Comparison of ENCODE assay signal across 16 cellular contexts in the genomic region with DNA sequence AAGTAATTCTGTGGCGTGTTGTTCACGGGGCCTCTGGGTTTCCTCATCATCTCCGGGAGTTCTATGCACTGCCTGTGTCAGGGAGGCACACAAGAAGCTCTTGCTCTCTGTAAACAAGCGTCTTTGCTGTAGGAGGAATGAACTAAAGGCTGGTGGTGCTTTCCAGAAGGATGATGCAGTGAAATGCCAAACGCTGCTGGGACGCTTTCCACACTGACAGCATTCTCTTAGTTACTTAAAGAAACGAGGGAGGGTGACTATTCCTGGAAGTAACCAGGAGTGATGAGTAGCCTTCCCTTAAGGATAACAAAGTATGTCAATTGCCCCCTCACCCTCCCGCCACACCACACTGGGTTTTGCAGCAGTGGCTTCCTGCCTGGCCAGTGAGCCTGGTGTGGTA. TPM values are rescaled to one million over a fixed set of nuclear protein-coding genes. Genes with fewer than 3 reads are reported as not detected.
DNase-seq lines count a peak whose midpoint lies in the region; ATAC-seq, FAIRE-seq and TF ChIP-seq lines count a peak whose summit lies in the region.
"Had no signal": no experiment of that assay in that cellular context is flagged by ENCODE, and none has a peak within 500 bp of the region (broad histone marks: within the 10 kb centered on the region; RNA-seq: fewer than 3 reads in every experiment).

No MANE protein-coding gene starts in this region.

- no peak overlapping the region for H3K14ac ChIP-seq in H1 (ENCODE audit: insufficient read length)

- no peak overlapping the region for H3K18ac ChIP-seq in H1 (ENCODE audit: extremely low read depth, low read length)

- H2AFZ ChIP-seq in H1 (ENCODE audit: low read length), result 0 out of 2 replicates have a peak overlapping the region, but pooled peaks have one; percentile 81

- H3K79me1 ChIP-seq in H1 (ENCODE audit: low read depth, low read length), result no peaks in the 10 kb centered on the region; the same call in 1 of the 2 replicates

- H2BK12ac ChIP-seq in H1 (ENCODE audit: low read depth, low read length), result peak overlapping the region; percentile 32; the same call in 1 of the 2 replicates

- TF ChIP-seq POLR2A in H1 (IDR thresholded peaks at IDR 0.05; ENCODE audit: control extremely low read depth in 1 of 2, low read depth in 2 of 2, low read length in 2 of 2), result no peak

- no peak overlapping the region for H4K5ac ChIP-seq in H1 (ENCODE audit: insufficient read length, low read depth, low read length)

- no peaks in the 10 kb centered on the region for H3K23me2 ChIP-seq in H1 (ENCODE audit: low read depth, low read length)

- H3K4ac ChIP-seq in H1 (replicated peaks; ENCODE audit: insufficient read length, low read depth, low read length), result no peak overlapping the region

- no peaks in the 10 kb centered on the region for H3K27me3 ChIP-seq in H1 (replicated peaks in 1 of 4; ENCODE audit: control insufficient read depth in 3 of 4, extremely low read depth in 1 of 4, insufficient read depth in 3 of 4, low read length in 3 of 4)
- no peaks in the 10 kb centered on the region for H3K27me3 ChIP-seq in H7 (ENCODE audit: control insufficient read depth, insufficient read depth, low read length)

- WGBS in H1 (ENCODE audit: extremely low coverage in 1 of 2, insufficient coverage in 1 of 2, insufficient read length in 1 of 2, insufficient replicate concordance in 2 of 2, low coverage in 1 of 2, low lambda C conversion rate in 2 of 2, missing lambda C conversion rate in 1 of 2), 2 experiments, result 77% methylated on average over 8 of the region's 8 CpGs; no CpG with 5 or more reads in 1 of the 2 experiments

- H3K79me2 ChIP-seq in H1 (ENCODE audit: control insufficient read depth in 1 of 2, insufficient read depth in 2 of 2, low read length in 2 of 2), result no peaks in the 10 kb centered on the region

- POLR2A ChIA-PET in AG04449 (lab: Yijun Ruan, JAX) (interaction anchor here (1.0 kb wide), 1 partner anchor 39 kb away, joined by 3 read pairs; a partner anchor contains a TSS), H1 (lab: Charles Lee; ENCODE audit: partially characterized antibody) (interaction anchor here (1.0 to 2.0 kb wide), 7 partner anchors 12 to 117 kb away, joined by 3 to 7 read pairs (median 3); no protein-coding TSS in a partner anchor)

- H3K36me3 ChIP-seq in H1 (ENCODE audit: control insufficient read depth in 2 of 4, insufficient read depth in 4 of 4, low read length in 3 of 4) (no peaks in the 10 kb centered on the region), H7 (replicated peaks; ENCODE audit: control insufficient read depth, insufficient read depth, low read length) (no peaks in the 10 kb centered on the region)

- peak; percentile 32 for FAIRE-seq in H1 (lab: Jason Lieb, UNC)
- FAIRE-seq: A204.1 had no signal

- no peak overlapping the region for H2BK15ac ChIP-seq in H1 (ENCODE audit: low read length)

- no peak for TF ChIP-seq CTCF in AG04449 (IDR thresholded peaks at IDR 0.05; ENCODE audit: insufficient read depth, low read length, missing control alignments)
- no peak for TF ChIP-seq CTCF in H1 (IDR thresholded peaks at IDR 0.05; ENCODE audit: control extremely low read depth in 1 of 3, insufficient read depth in 1 of 3, low read depth in 1 of 3, low read length in 3 of 3)

- TF ChIP-seq EP300 in H1 (IDR thresholded peaks at IDR 0.05; ENCODE audit: borderline replicate concordance in 1 of 2, low read depth in 2 of 2, low read length in 2 of 2), result no peak

- no peak for ATAC-seq in HG03432 (IDR thresholded peaks at IDR 0.05; ENCODE audit: unreplicated experiment)
- ATAC-seq: HCT116; sciatic nerve; stimulated activated memory B cell treated with anti-CD40 and anti-IgM and Interleukin-4, amounts not matched to agents 10 μg/mL and 1 μg/mL and 100 μg/mL, for 72 hours had no signal

- no peak overlapping the region for H2BK120ac ChIP-seq in H1 (replicated peaks; ENCODE audit: low read depth, low read length)

- H2BK20ac ChIP-seq in H1 (ENCODE audit: low read length), result no peak overlapping the region

- no peak overlapping the region for H3K9ac ChIP-seq in H1 (replicated peaks in 1 of 4; ENCODE audit: extremely low read depth in 1 of 4, low read depth in 3 of 4, low read length in 3 of 4)

- no peak for TF ChIP-seq RAD21 in H1 (IDR thresholded peaks at IDR 0.05 in 1 of 2, conservative IDR thresholded peaks at IDR 0.05 in 1 of 2; ENCODE audit: low read depth in 2 of 2, low read length in 2 of 2)

- H4K8ac ChIP-seq in H1 (ENCODE audit: extremely low read depth, insufficient read depth, low read length), result no peak overlapping the region

- DNase-seq in AG04449 (ENCODE audit: low read depth, low spot score) (peak; percentile 85), HT1080 (ENCODE audit: low read depth) (peak; percentile 6), H1 (ENCODE audit: low read depth in 1 of 2, low spot score in 2 of 2) (no peak), mucosa of gallbladder (ENCODE audit: low spot score) (peak; percentile 17), kidney glomerular epithelial cell (lab: John Stamatoyannopoulos, UW) (no peak), H7 (no peak), GDM1 (lab: John Stamatoyannopoulos, UW) (no peak)
- DNase-seq: Calu3, NCI-H1930, NCI-H526 treated with DMSO at 0.1 percent for 48 hours had no signal

- H3K23ac ChIP-seq in H1 (ENCODE audit: insufficient read length), result no peak overlapping the region

- peaks cover 6 to 14% (median 8%) of the 10 kb centered on the region in 4 experiments; a peak in 5 of 7 replicates for H3K4me1 ChIP-seq in H1 (replicated peaks in 1 of 4; ENCODE audit: control insufficient read depth in 3 of 4, insufficient read depth in 4 of 4, low read length in 3 of 4)

- no peak overlapping the region for H2AK5ac ChIP-seq in H1 (ENCODE audit: low read depth, low read length)

- H4K91ac ChIP-seq in H1 (replicated peaks; ENCODE audit: insufficient read length, low read length), result no peak overlapping the region

- H2BK5ac ChIP-seq in H1 (ENCODE audit: low read depth, low read length), result no peak overlapping the region

- CTCF ChIA-PET in AG04449 (lab: Yijun Ruan, JAX) (interaction anchor here (0.6 to 1.1 kb wide), 5 partner anchors 13 to 31 kb away, joined by 3 to 4 read pairs (median 3); no protein-coding TSS in a partner anchor), H1 (lab: Charles Lee; ENCODE audit: partially characterized antibody) (interaction anchor here (0.7 to 2.0 kb wide), 6 partner anchors 14 to 1586 kb away, joined by 3 to 7 read pairs (median 4); a partner anchor contains a TSS)

- H3K27ac ChIP-seq in H1 (ENCODE audit: low read depth, low read length), result no peak overlapping the region
- H3K27ac ChIP-seq: epithelial cell of prostate had no signal

- H3K4me2 ChIP-seq in H1 (ENCODE audit: insufficient read depth in 1 of 2, low read depth in 2 of 2, low read length in 2 of 2), result peak overlapping the region; percentile 1 to 7; a peak in 1 of 4 replicates

- no peaks in the 10 kb centered on the region for H4K20me1 ChIP-seq in H1 (replicated peaks in 1 of 2; ENCODE audit: control insufficient read depth in 1 of 2, insufficient read depth in 2 of 2, low read length in 2 of 2)

- H3K9me3 ChIP-seq in H1 (ENCODE audit: insufficient read depth in 2 of 2, low read depth in 1 of 2, low read length in 1 of 2), result no peaks in the 10 kb centered on the region

- H3K4me3 ChIP-seq in AG04449 (ENCODE audit: low read depth, low read length) (no peak overlapping the region), H1 (ENCODE audit: extremely low read depth in 1 of 4, insufficient read depth in 2 of 4, low read depth in 3 of 4, low read length in 4 of 4) (no peak overlapping the region), H7 (ENCODE audit: insufficient read depth, low read depth, low read length) (no peak overlapping the region)

- H3K56ac ChIP-seq in H1 (replicated peaks; ENCODE audit: insufficient read length, low read depth, low read length), result no peak overlapping the region

TF ChIP-seq in H1, 55 proteins besides CTCF, POLR2A, EP300 and RAD21:
- TF ChIP-seq NRF1 (IDR thresholded peaks at IDR 0.05; ENCODE audit: low read depth, low read length) (no peak), GABPA (IDR thresholded peaks at IDR 0.05; ENCODE audit: borderline replicate concordance, insufficient read depth, low read length) (no peak), RBBP5 (IDR thresholded peaks at IDR 0.05; ENCODE audit: borderline replicate concordance, low read depth, low read length) (no peak), EZH2 (IDR thresholded peaks at IDR 0.05; ENCODE audit: low read depth, low read length, severe bottlenecking) (no peak), SP2 (IDR thresholded peaks at IDR 0.05; ENCODE audit: low read length) (no peak), SIRT6 (IDR thresholded peaks at IDR 0.05; ENCODE audit: low read length) (no peak)
- TF ChIP-seq, protein P1, sequence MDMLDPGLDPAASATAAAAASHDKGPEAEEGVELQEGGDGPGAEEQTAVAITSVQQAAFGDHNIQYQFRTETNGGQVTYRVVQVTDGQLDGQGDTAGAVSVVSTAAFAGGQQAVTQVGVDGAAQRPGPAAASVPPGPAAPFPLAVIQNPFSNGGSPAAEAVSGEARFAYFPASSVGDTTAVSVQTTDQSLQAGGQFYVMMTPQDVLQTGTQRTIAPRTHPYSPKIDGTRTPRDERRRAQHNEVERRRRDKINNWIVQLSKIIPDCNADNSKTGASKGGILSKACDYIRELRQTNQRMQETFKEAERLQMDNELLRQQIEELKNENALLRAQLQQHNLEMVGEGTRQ (IDR thresholded peaks at IDR 0.05; ENCODE audit: low read length), result no peak
- TF ChIP-seq, protein P2, sequence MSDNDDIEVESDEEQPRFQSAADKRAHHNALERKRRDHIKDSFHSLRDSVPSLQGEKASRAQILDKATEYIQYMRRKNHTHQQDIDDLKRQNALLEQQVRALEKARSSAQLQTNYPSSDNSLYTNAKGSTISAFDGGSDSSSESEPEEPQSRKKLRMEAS (IDR thresholded peaks at IDR 0.05), result no peak

RNA-seq across cellular contexts. Expression of a gene that starts 38.5 kb away (rescaled TPM):
- 124 and 160 TPM in 2 replicates for total RNA-seq in HT1080 (2014; rRNA removed; shearing (Covaris generic))
- polyA plus RNA-seq in HT1080 (2015; cell fraction: cytosol; rRNA removed), result 55.6 and 61.8 TPM in 2 replicates
- polyA plus RNA-seq in HT1080 (2015; cell fraction: nucleus; rRNA removed), result 76.3 and 84.0 TPM in 2 replicates
- 112 and 118 TPM in 2 replicates for total RNA-seq in H1 (2021; fragmentation: NEBNext Ultra II Directional; extraction: Animal tissue kit (Norgen Biotek cat#: 25700))
- 16.4 and 20.0 TPM in 2 replicates for polyA plus RNA-seq in H1 (2011; rRNA removed)
- 21.3 TPM for polyA plus RNA-seq in H1 (2011; cell fraction: cytosol; rRNA removed)
- 56.5 TPM for polyA plus RNA-seq in H1 (2011; cell fraction: nucleus; rRNA removed)
- 45.2 to 74.0 TPM (median 59.8 TPM) in 4 replicates for polyA plus RNA-seq in H1 (2012, experiment 1 of 2)
- polyA plus RNA-seq in H1 (2012, experiment 2 of 2), result 3.5 TPM
- polyA plus RNA-seq in H1 (2013, experiment 1 of 2), result 49.7 TPM
- 48.2 TPM for polyA plus RNA-seq in H1 (2013, experiment 2 of 2)
- 108 and 121 TPM in 2 replicates for polyA minus RNA-seq in H1 (2011; rRNA and poly(A)+ RNA removed)
- 35.6 TPM for polyA minus RNA-seq in H1 (2011; cell fraction: cytosol; rRNA and poly(A)+ RNA removed)
- polyA minus RNA-seq in H1 (2011; cell fraction: nucleus; rRNA and poly(A)+ RNA removed), result 45.5 TPM
- total RNA-seq in mucosa of gallbladder, result 56.0 TPM
- total RNA-seq in H7 (2014; rRNA removed; shearing (Covaris generic)), result 82.6 and 89.0 TPM in 2 replicates

Comparison
In these comparisons a context has a peak if more than half of its experiments do, and no peak if none do; other contexts are left out.
1. DNase-seq: peak in AG04449 (single experiment), HT1080 (single experiment) and mucosa of gallbladder (single experiment); none in H1 (0 of 2), kidney glomerular epithelial cell (single experiment), H7 (single experiment) and GDM1 (single experiment).